ENCODE assay signal across 23 cellular contexts in genomic region chr6:149223120-149223775, GRCh38.
"Had no signal": no experiment of that assay in that cellular context is flagged by ENCODE, and none has a peak within 500 bp of the region (broad histone marks: within the 10 kb centered on the region; RNA-seq: fewer than 3 reads in every experiment).

No MANE protein-coding gene starts in this region.

- H3K9me3 Mint-ChIP-seq: activated naive CD8-positive, alpha-beta T cell treated with anti-CD3 and anti-CD28 coated beads, Interleukin-2, amount 10 ng/mL, durations not matched to agents 7 days and 5 days; nephron progenitor cell had no signal

- H3K36me3 ChIP-seq: ascending aorta, brain microvascular endothelial cell, esophagus muscularis mucosa, heart left ventricle, left lung, lower lobe of right lung, ovary, tibial nerve had no signal

- H3K9me3 ChIP-seq: ascending aorta, esophagus muscularis mucosa, heart left ventricle, left lung, lower lobe of right lung, ovary, tibial nerve had no signal

- H3K4me3 Mint-ChIP-seq: activated CD4-positive, alpha-beta T cell treated with anti-CD3 and anti-CD28 coated beads for 36 hours; activated naive CD8-positive, alpha-beta T cell treated with anti-CD3 and anti-CD28 coated beads, Interleukin-2, amount 10 ng/mL, durations not matched to agents 7 days and 5 days; activated T-cell treated with anti-CD3 and anti-CD28 coated beads, Interleukin-2, amount 50 U/mL, for 72 hours; nephron progenitor cell had no signal

- H3K27me3 Mint-ChIP-seq: activated CD4-positive, alpha-beta T cell treated with anti-CD3 and anti-CD28 coated beads for 36 hours; activated naive CD8-positive, alpha-beta T cell treated with anti-CD3 and anti-CD28 coated beads, Interleukin-2, amount 10 ng/mL, durations not matched to agents 7 days and 5 days had no signal

- H3K27ac ChIP-seq: ascending aorta, brain microvascular endothelial cell, foreskin keratinocyte, heart left ventricle, left lung, lower lobe of right lung, ovary had no signal

- ATAC-seq: activated CD4-positive, alpha-beta T cell treated with anti-CD3 and anti-CD28 coated beads for 36 hours; activated T-cell treated with anti-CD3 and anti-CD28 coated beads, Interleukin-2, amount 50 U/mL, for 72 hours; foreskin keratinocyte; left lung; lower lobe of right lung; sciatic nerve had no signal

- DNase-seq: activated CD4-positive, alpha-beta T cell treated with anti-CD3 and anti-CD28 coated beads for 36 hours; activated CD4-positive, CD25-positive, alpha-beta regulatory T cell; activated naive CD4-positive, alpha-beta T cell; activated naive CD8-positive, alpha-beta T cell treated with anti-CD3 and anti-CD28 coated beads, Interleukin-2, amount 10 ng/mL, durations not matched to agents 7 days and 5 days; activated T-cell treated with anti-CD3 and anti-CD28 coated beads for 4 hours; activated T-cell treated with anti-CD3 and anti-CD28 coated beads, Interleukin-2, amount 50 U/mL, for 72 hours; brain microvascular endothelial cell; dermis blood vessel endothelial cell; effector CD4-positive, alpha-beta T cell; foreskin keratinocyte; heart left ventricle; left lung; lower lobe of right lung; mesenchymal stem cell; nephron progenitor cell; ovary; stimulated activated naive CD4-positive, alpha-beta T cell; T-helper 2 cell had no signal

- H3K27me3 ChIP-seq: ascending aorta, brain microvascular endothelial cell, esophagus muscularis mucosa, heart left ventricle, left lung, ovary, tibial nerve had no signal

- H3K27ac Mint-ChIP-seq: activated CD4-positive, alpha-beta T cell treated with anti-CD3 and anti-CD28 coated beads for 36 hours; activated naive CD8-positive, alpha-beta T cell treated with anti-CD3 and anti-CD28 coated beads, Interleukin-2, amount 10 ng/mL, durations not matched to agents 7 days and 5 days; activated T-cell treated with anti-CD3 and anti-CD28 coated beads, Interleukin-2, amount 50 U/mL, for 72 hours; nephron progenitor cell; progenitor cell of endocrine pancreas had no signal

- H3K4me3 ChIP-seq: ascending aorta, esophagus muscularis mucosa, heart left ventricle, left lung, lower lobe of right lung, ovary, tibial nerve had no signal

- H3K4me1 ChIP-seq: foreskin keratinocyte, left lung, lower lobe of right lung had no signal
